Comparison of ENCODE assay signal across 8 cellular contexts in the genomic region with DNA sequence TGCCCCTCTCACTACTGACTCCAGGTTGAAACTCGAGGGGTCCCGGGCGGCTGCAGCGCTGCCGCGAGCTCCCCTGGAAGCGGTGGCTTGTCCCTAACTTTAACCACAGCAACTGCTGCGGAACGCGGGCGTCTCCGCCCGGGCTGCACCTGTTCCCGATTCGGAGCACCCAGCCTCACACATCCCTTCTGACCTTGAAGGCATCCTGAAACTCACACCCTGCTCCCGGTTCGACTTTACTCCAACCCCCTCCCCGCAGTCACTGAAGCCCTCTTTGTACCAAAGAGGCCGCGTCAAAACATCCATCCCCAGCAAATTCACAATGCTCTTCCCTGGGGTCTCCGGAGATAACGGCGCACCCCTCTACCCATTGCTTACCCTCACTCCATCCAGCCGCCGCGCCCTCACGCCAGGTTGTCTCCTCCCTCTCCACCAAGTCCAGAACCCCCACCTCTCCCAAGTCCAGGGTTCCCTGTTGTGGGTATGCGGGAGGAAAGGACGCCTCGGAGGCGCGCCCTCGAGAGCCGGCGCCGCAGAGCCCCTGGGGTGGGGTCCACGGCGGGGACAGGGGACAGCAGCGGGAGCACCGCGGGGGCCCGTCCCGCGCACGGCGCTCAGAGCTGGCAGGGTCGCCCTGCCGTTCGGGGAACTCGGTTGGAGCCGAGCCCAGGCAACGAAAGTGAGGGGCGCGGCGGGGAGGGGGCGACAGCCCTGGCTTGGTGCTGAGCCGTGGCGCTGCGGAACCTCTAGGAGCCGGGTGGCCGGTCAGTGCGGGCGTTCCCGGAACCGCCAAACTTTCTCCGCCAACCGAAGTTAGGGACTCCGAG. TPM values are rescaled to one million over a fixed set of nuclear protein-coding genes. Genes with fewer than 3 reads are reported as not detected.
DNase-seq lines count a peak whose midpoint lies in the region; ATAC-seq, FAIRE-seq and TF ChIP-seq lines count a peak whose summit lies in the region.

No MANE protein-coding gene starts in this region.

- H3K36me3 ChIP-seq in A673 (ENCODE audit: insufficient read depth, low read length, poor library complexity, severe bottlenecking): no peaks in the 10 kb centered on the region
- H3K36me3 ChIP-seq in H7 (replicated peaks; ENCODE audit: control insufficient read depth, insufficient read depth, low read length): no peaks in the 10 kb centered on the region
- H3K36me3 ChIP-seq in mesenchymal stem cell (ENCODE audit: control insufficient read depth in 1 of 2, insufficient read depth in 2 of 2, low read depth in 1 of 2, low read length in 2 of 2): no peaks in the 10 kb centered on the region

- no peak for ATAC-seq in HG03139 (IDR thresholded peaks at IDR 0.05; ENCODE audit: unreplicated experiment)
- no peak for ATAC-seq in GM19328 (IDR thresholded peaks at IDR 0.05; ENCODE audit: unreplicated experiment)

- no peak overlapping the region for H3K9ac ChIP-seq in mesenchymal stem cell (ENCODE audit: low read length)

- DNase-seq in A673 (ENCODE audit: low spot score) (no peak), H7 (peak; percentile 68), astrocyte of the cerebellum (ENCODE audit: low read depth) (no peak), mesenchymal stem cell (no peak), urothelium cell line (ENCODE audit: low spot score) (no peak), glomerular visceral epithelial cell (ENCODE audit: extremely low spot score) (no peak)

- no TSS peak for BruUV-seq in A673 (replicated peaks; lab: Mats Ljungman, UMichigan)

- H3K4ac ChIP-seq in mesenchymal stem cell (ENCODE audit: low read depth in 1 of 2, low read length in 2 of 2): no peak overlapping the region

- no peak overlapping the region for H3K14ac ChIP-seq in mesenchymal stem cell (ENCODE audit: low read length in 2 of 2)

- no peak overlapping the region for H4K8ac ChIP-seq in mesenchymal stem cell (ENCODE audit: low read length)

- H3K27ac ChIP-seq in A673 (ENCODE audit: low read depth, low read length, poor library complexity, severe bottlenecking): no peak overlapping the region
- no peak overlapping the region for H3K27ac ChIP-seq in mesenchymal stem cell (ENCODE audit: low read length, poor library complexity, severe bottlenecking)

- no peak overlapping the region for H2BK12ac ChIP-seq in mesenchymal stem cell (ENCODE audit: low read length in 2 of 2)

- intact Hi-C loops in A673 (cut with micrococcal nuclease; ENCODE audit: unreplicated experiment): no loop called here

- H3K4me1 ChIP-seq in A673 (ENCODE audit: insufficient read depth, low read length, poor library complexity, severe bottlenecking) (no peaks in the 10 kb centered on the region), mesenchymal stem cell (ENCODE audit: control insufficient read depth, insufficient read depth, low read depth, low read length) (peaks cover 19% of the 10 kb centered on the region)

- H3K79me1 ChIP-seq in mesenchymal stem cell (replicated peaks; ENCODE audit: low read length, poor library complexity, severe bottlenecking): no peaks in the 10 kb centered on the region

- no peak overlapping the region for H2AK5ac ChIP-seq in mesenchymal stem cell (ENCODE audit: low read length, severe bottlenecking)

- in situ Hi-C loops in astrocyte of the cerebellum (cut with HindIII; ENCODE audit: low sequenced_read_pairs): no loop called here

- H2BK120ac ChIP-seq in mesenchymal stem cell (ENCODE audit: low read depth, low read length): no peak overlapping the region

- FAIRE-seq in urothelium cell line (lab: Jason Lieb, UNC): no peak

- 6% methylated on average over 51 of the region's 68 CpGs for WGBS in mesenchymal stem cell

- H3K4me3 ChIP-seq in A673 (ENCODE audit: low read depth, low read length, poor library complexity, severe bottlenecking) (peak overlapping the region; percentile 30), H7 (ENCODE audit: insufficient read depth, low read depth, low read length) (peak overlapping the region; percentile 60), astrocyte of the cerebellum (ENCODE audit: low read depth, low read length) (peak overlapping the region; percentile 36), mesenchymal stem cell (ENCODE audit: insufficient read depth in 1 of 2, low read depth in 1 of 2, low read length in 2 of 2) (peak overlapping the region; percentile 24 to 69)

- POLR2A ChIA-PET in A673 (lab: Charles Lee; ENCODE audit: low non-redundant PET): no interaction called here

- CTCF ChIA-PET in A673 (lab: Charles Lee): interaction anchor here (0.5 kb wide), 1 partner anchor 17 kb away, joined by 4 read pairs; no protein-coding TSS in a partner anchor

- peak overlapping the region; percentile 99 for H3K4me2 ChIP-seq in mesenchymal stem cell (ENCODE audit: low read length, poor library complexity, severe bottlenecking)

- no peak overlapping the region for H2AFZ ChIP-seq in mesenchymal stem cell (ENCODE audit: low read depth, low read length)

- TF ChIP-seq CTCF in A673 (conservative IDR thresholded peaks at IDR 0.05; ENCODE audit: low read depth, low read length) (no peak), astrocyte of the cerebellum (IDR thresholded peaks at IDR 0.05; ENCODE audit: low read depth, low read length, missing control alignments) (no peak)

- no peak overlapping the region for H2BK5ac ChIP-seq in mesenchymal stem cell (ENCODE audit: low read depth, low read length, poor library complexity, severe bottlenecking)

- no peaks in the 10 kb centered on the region for H3K9me3 ChIP-seq in A673 (ENCODE audit: low read depth, low read length, poor library complexity, severe bottlenecking)
- no peaks in the 10 kb centered on the region for H3K9me3 ChIP-seq in mesenchymal stem cell (ENCODE audit: control insufficient read depth, low read length)

- H2BK15ac ChIP-seq in mesenchymal stem cell (ENCODE audit: low read depth, poor library complexity, severe bottlenecking): no peak overlapping the region

- no peak overlapping the region for H4K91ac ChIP-seq in mesenchymal stem cell (ENCODE audit: low read length)

- no peak overlapping the region for H3K18ac ChIP-seq in mesenchymal stem cell (ENCODE audit: low read depth in 1 of 2, low read length in 2 of 2)

- H3K23ac ChIP-seq in mesenchymal stem cell (ENCODE audit: low read length in 2 of 2): no peak overlapping the region

- H3K27me3 ChIP-seq in A673 (replicated peaks; ENCODE audit: insufficient read depth, low read depth, low read length, poor library complexity) (peaks cover 97% of the 10 kb centered on the region), H7 (ENCODE audit: control insufficient read depth, insufficient read depth, low read length) (peaks cover 59% of the 10 kb centered on the region), mesenchymal stem cell (ENCODE audit: control insufficient read depth in 1 of 2, insufficient read depth in 1 of 2, low read length in 2 of 2) (peaks cover 64 to 77% of the 10 kb centered on the region in 2 experiments)

RNA-seq across cellular contexts. Expression of gene MYO5B, which starts 0.9 kb away (rescaled TPM):
- 0.30 TPM in 1 of 2 replicates, not detected in the other for total RNA-seq in A673 (2021)
- 2.7 and 3.7 TPM in 2 replicates for total RNA-seq in H7 (2014; rRNA removed; shearing (Covaris generic))
- polyA plus RNA-seq in mesenchymal stem cell (2013, experiment 1 of 2): 0.54 TPM
- polyA plus RNA-seq in mesenchymal stem cell (2013, experiment 2 of 2): 0.60 TPM
